Comparison of ENCODE assay signal across 8 cellular contexts in genomic region chrX:11759461-11760311, GRCh38. TPM values are rescaled to one million over a fixed set of nuclear protein-coding genes. Genes with fewer than 3 reads are reported as not detected.
DNase-seq lines count a peak whose midpoint lies in the region; ATAC-seq, FAIRE-seq and TF ChIP-seq lines count a peak whose summit lies in the region.

No MANE protein-coding gene starts in this region.

- H3K4me1 ChIP-seq in BLaER1 = peaks cover 14% of the 10 kb centered on the region
- no peaks in the 10 kb centered on the region for H3K4me1 ChIP-seq in colonic mucosa
- H3K4me1 ChIP-seq in kidney (ENCODE audit: control insufficient read depth in 1 of 2, insufficient read depth in 1 of 2, low read depth in 1 of 2, low read length in 2 of 2) = peaks cover 0 to 2% of the 10 kb centered on the region in 2 donors

- intact Hi-C loops in colonic mucosa (cut with DNase I) (no loop called here), kidney (cut with DNase I) (no loop called here)

- H3K36me3 ChIP-seq in BLaER1 (peaks cover 33% of the 10 kb centered on the region), colonic mucosa (no peaks in the 10 kb centered on the region), kidney (ENCODE audit: control insufficient read depth in 1 of 2, insufficient read depth in 2 of 2, low read length in 2 of 2) (peaks cover 4 to 20% of the 10 kb centered on the region in 2 donors)

- FAIRE-seq in kidney (lab: Jason Lieb, UNC) = peak; percentile 98

- H3K27ac ChIP-seq in BLaER1 = no peak overlapping the region
- H3K27ac ChIP-seq in colonic mucosa = peak overlapping the region; percentile 72
- peak overlapping the region in 1 of 2 donors; percentile 48 for H3K27ac ChIP-seq in kidney (ENCODE audit: low read depth in 2 of 2, low read length in 2 of 2)

- H3K9me3 ChIP-seq in BLaER1 (no peaks in the 10 kb centered on the region; the same call in 1 of the 2 replicates), colonic mucosa (no peaks in the 10 kb centered on the region), kidney (ENCODE audit: control insufficient read depth in 1 of 2, low read length in 2 of 2) (no peaks in the 10 kb centered on the region)

- H3K9ac ChIP-seq in BLaER1 (peak overlapping the region; percentile 75; the same call in 1 of the 2 replicates), colonic mucosa (ENCODE audit: low read depth in 2 of 2, low read length in 2 of 2) (peak overlapping the region; percentile 57 to 72), kidney (ENCODE audit: low read length in 2 of 2) (peak overlapping the region in 1 of 2 donors; percentile 58)

- ATAC-seq in GM19328 (IDR thresholded peaks at IDR 0.05; ENCODE audit: unreplicated experiment) (peak; percentile 68), HG03442 (IDR thresholded peaks at IDR 0.05; ENCODE audit: unreplicated experiment) (peak; percentile 68)

- H4K20me1 ChIP-seq in BLaER1 = peaks cover 8% of the 10 kb centered on the region

- H3K27me3 ChIP-seq in BLaER1 (peaks cover 58% of the 10 kb centered on the region), colonic mucosa (no peaks in the 10 kb centered on the region)

- H3K4me2 ChIP-seq in BLaER1 = peak overlapping the region; percentile 87

- DNase-seq in NCI-H460 (ENCODE audit: extremely low read depth, low read depth) = peak; percentile 94
- peak; percentile 49 for DNase-seq in activated CD4-positive, CD25-positive, alpha-beta regulatory T cell treated with anti-CD3 and anti-CD28 coated beads, Interleukin-2, amount 50 U/mL, for 72 hours
- DNase-seq in colonic mucosa = peak; percentile 85
- peak; percentile 79 for DNase-seq in kidney
- DNase-seq in stimulated activated CD4-positive, alpha-beta T cell treated with anti-CD3 and anti-CD28 coated beads, Interleukin-1b, Interleukin-23, amount 100 ng/mL, for 4 hours (ENCODE audit: low read depth in 2 of 2) = peak; percentile 20 to 54

- TF ChIP-seq CTCF in colonic mucosa (IDR thresholded peaks at IDR 0.05) (no peak), kidney (IDR thresholded peaks at IDR 0.05; ENCODE audit: borderline replicate concordance, extremely low read depth, insufficient read depth) (no peak)

- H3K4me3 ChIP-seq in BLaER1 = peak overlapping the region; percentile 77
- H3K4me3 ChIP-seq in colonic mucosa = peak overlapping the region; percentile 64
- H3K4me3 ChIP-seq in kidney (ENCODE audit: low read length in 2 of 2) = peak overlapping the region; percentile 83 to 87

RNA-seq across cellular contexts. Expression of gene MSL3, which starts 1.6 kb away (rescaled TPM):
- total RNA-seq in NCI-H460 (2014; rRNA removed; shearing (Covaris generic)) = 25.4 and 26.6 TPM in 2 replicates
- 20.0 and 34.3 TPM in 2 replicates for polyA plus RNA-seq in NCI-H460 (2014; cell fraction: nucleus; rRNA removed)
- 10 to 100 TPM; 15.3 to 16.5 TPM for total RNA-seq in colonic mucosa
- total RNA-seq in kidney = 27.1 TPM
- 16.3 TPM for polyA plus RNA-seq in kidney (ENCODE audit: insufficient read depth, low read depth, low replicate concordance)

Comparison
In these comparisons a context has a peak if more than half of its experiments do, and no peak if none do; other contexts are left out.
1. DNase-seq: peak in every context shown above with its lines; median percentile 94 in NCI-H460; 85 in colonic mucosa; 79 in kidney; 49 in activated CD4-positive, CD25-positive, alpha-beta regulatory T cell treated with anti-CD3 and anti-CD28 coated beads, Interleukin-2, amount 50 U/mL, for 72 hours; 37 in stimulated activated CD4-positive, alpha-beta T cell treated with anti-CD3 and anti-CD28 coated beads, Interleukin-1b, Interleukin-23, amount 100 ng/mL, for 4 hours.